In genomic region chr5:160441352-160441781, GRCh38 we compare ENCODE assay signal across 14 cellular contexts. TPM values are rescaled to one million over a fixed set of nuclear protein-coding genes. Genes with fewer than 3 reads are reported as not detected.
A peak's percentile ranks its signal among the peaks of the same experiment; 100 is the strongest.
DNase-seq lines count a peak whose midpoint lies in the region; ATAC-seq lines count a peak whose summit lies in the region.
"Had no signal": no experiment of that assay in that cellular context is flagged by ENCODE, and none has a peak within 500 bp of the region (broad histone marks: within the 10 kb centered on the region; RNA-seq: fewer than 3 reads in every experiment).

No MANE protein-coding gene starts in this region.

- no peak overlapping the region for H3K4me3 Mint-ChIP-seq in activated T-cell treated with anti-CD3 and anti-CD28 coated beads, Interleukin-2, amount 50 U/mL, for 72 hours
- H3K4me3 Mint-ChIP-seq: activated B cell treated with CpG ODN at 0.5 μM for 24 hours; memory B cell; stimulated activated memory B cell treated with anti-CD40 and anti-IgM and Interleukin-4, amounts not matched to agents 10 μg/mL and 1 μg/mL and 100 μg/mL, for 72 hours had no signal

- H3K27me3 Mint-ChIP-seq in activated T-cell treated with anti-CD3 and anti-CD28 coated beads, Interleukin-2, amount 50 U/mL, for 72 hours (ENCODE audit: low read depth) = no peaks in the 10 kb centered on the region
- H3K27me3 Mint-ChIP-seq: activated B cell treated with CpG ODN at 0.5 μM for 24 hours; memory B cell; stimulated activated memory B cell treated with anti-CD40 and anti-IgM and Interleukin-4, amounts not matched to agents 10 μg/mL and 1 μg/mL and 100 μg/mL, for 72 hours had no signal

- no peak overlapping the region for H3K27ac Mint-ChIP-seq in activated T-cell treated with anti-CD3 and anti-CD28 coated beads, Interleukin-2, amount 50 U/mL, for 72 hours
- H3K27ac Mint-ChIP-seq: activated B cell treated with CpG ODN at 0.5 μM for 24 hours, memory B cell had no signal

- in situ Hi-C loops in SK-MEL-5 (cut with HindIII; ENCODE audit: low pct_unique_long_range_greater_than_20kb, low sequenced_read_pairs) = no loop called here

- DNase-seq in GF-D8 (lab: John Stamatoyannopoulos, UW) = peak; percentile 44
- peak; percentile 16 for DNase-seq in SK-MEL-5 (ENCODE audit: low read depth, low spot score)
- no peak for DNase-seq in activated T-cell treated with anti-CD3 and anti-CD28 coated beads, Interleukin-2, amount 50 U/mL, for 72 hours
- no peak for DNase-seq in AG20443 (ENCODE audit: low spot score)
- DNase-seq in effector CD8-positive, alpha-beta T cell (lab: John Stamatoyannopoulos, UW) = no peak
- DNase-seq: activated B cell treated with CpG ODN at 0.5 μM for 24 hours; activated gamma-delta T cell treated with Interleukin-2 at 50 U/mL for 16 hours; central memory CD4-positive, alpha-beta T cell; pancreas had no signal

- no peaks in the 10 kb centered on the region for H3K9me3 Mint-ChIP-seq in activated T-cell treated with anti-CD3 and anti-CD28 coated beads, Interleukin-2, amount 50 U/mL, for 72 hours
- H3K9me3 Mint-ChIP-seq: activated B cell treated with CpG ODN at 0.5 μM for 24 hours; memory B cell; stimulated activated memory B cell treated with anti-CD40 and anti-IgM and Interleukin-4, amounts not matched to agents 10 μg/mL and 1 μg/mL and 100 μg/mL, for 72 hours had no signal

- ATAC-seq in GM19043 (IDR thresholded peaks at IDR 0.05; ENCODE audit: low read depth, unreplicated experiment) (peak; percentile 18), HG02870 (IDR thresholded peaks at IDR 0.05; ENCODE audit: unreplicated experiment) (peak; percentile 27)
- ATAC-seq in activated T-cell treated with anti-CD3 and anti-CD28 coated beads, Interleukin-2, amount 50 U/mL, for 72 hours (replicated peaks in 1 of 2) = no peak
- ATAC-seq in activated CD4-positive, CD25-positive, alpha-beta regulatory T cell treated with anti-CD3 and anti-CD28 coated beads, Interleukin-2, amount 50 U/mL, for 24 hours = no peak
- ATAC-seq: pancreas; stimulated activated memory B cell treated with anti-CD40 and anti-IgM and Interleukin-4, amounts not matched to agents 10 μg/mL and 1 μg/mL and 100 μg/mL, for 72 hours had no signal

- no peaks in the 10 kb centered on the region for H3K36me3 Mint-ChIP-seq in activated T-cell treated with anti-CD3 and anti-CD28 coated beads, Interleukin-2, amount 50 U/mL, for 72 hours (ENCODE audit: insufficient read depth in 2 of 2)
- H3K36me3 Mint-ChIP-seq: memory B cell; stimulated activated memory B cell treated with anti-CD40 and anti-IgM and Interleukin-4, amounts not matched to agents 10 μg/mL and 1 μg/mL and 100 μg/mL, for 72 hours had no signal

- H3K4me1 Mint-ChIP-seq in activated T-cell treated with anti-CD3 and anti-CD28 coated beads, Interleukin-2, amount 50 U/mL, for 72 hours (ENCODE audit: low read depth) = peaks cover 48% of the 10 kb centered on the region

RNA-seq across cellular contexts. Expression of gene PTTG1, which starts 19.7 kb away (rescaled TPM):
- 238 and 294 TPM in 2 replicates for total RNA-seq in SK-MEL-5 (2014; rRNA removed; shearing (Covaris generic))
- polyA plus RNA-seq in SK-MEL-5 (2015; cell fraction: cytosol; rRNA removed) = 277 and 486 TPM in 2 replicates
- polyA plus RNA-seq in SK-MEL-5 (2015; cell fraction: nucleus; rRNA removed) = 132 and 221 TPM in 2 replicates
- 100 to 1,000 TPM; 112 to 137 TPM for total RNA-seq in activated T-cell treated with anti-CD3 and anti-CD28 coated beads, Interleukin-2, amount 50 U/mL, for 72 hours

RNA-seq across cellular contexts. Expression of gene SLU7, which starts 22.5 kb away (rescaled TPM):
- total RNA-seq in SK-MEL-5 (2014; rRNA removed; shearing (Covaris generic)) = 66.9 and 70.7 TPM in 2 replicates
- 59.7 and 70.1 TPM in 2 replicates for polyA plus RNA-seq in SK-MEL-5 (2015; cell fraction: cytosol; rRNA removed)
- polyA plus RNA-seq in SK-MEL-5 (2015; cell fraction: nucleus; rRNA removed) = 32.4 and 33.6 TPM in 2 replicates
- total RNA-seq in activated T-cell treated with anti-CD3 and anti-CD28 coated beads, Interleukin-2, amount 50 U/mL, for 72 hours = 10 to 100 TPM; 50.9 to 55.7 TPM

RNA-seq across cellular contexts. Expression of gene FAM200C, which starts 41.5 kb away (rescaled TPM):
- 7.7 and 8.1 TPM in 2 replicates for total RNA-seq in SK-MEL-5 (2014; rRNA removed; shearing (Covaris generic))
- polyA plus RNA-seq in SK-MEL-5 (2015; cell fraction: cytosol; rRNA removed) = 2.9 and 5.1 TPM in 2 replicates
- 9.9 and 14.7 TPM in 2 replicates for polyA plus RNA-seq in SK-MEL-5 (2015; cell fraction: nucleus; rRNA removed)
- under 1 TPM; 0.46 to 0.89 TPM for total RNA-seq in activated T-cell treated with anti-CD3 and anti-CD28 coated beads, Interleukin-2, amount 50 U/mL, for 72 hours

Comparison
In these comparisons a context has a peak if more than half of its experiments do, and no peak if none do; other contexts are left out.
1. DNase-seq: peak in GF-D8 (single experiment) and SK-MEL-5 (single experiment); none in activated T-cell treated with anti-CD3 and anti-CD28 coated beads, Interleukin-2, amount 50 U/mL, for 72 hours (0 of 2), AG20443 (single experiment) and effector CD8-positive, alpha-beta T cell (single experiment).
2. ATAC-seq: peak in GM19043 (single experiment) and HG02870 (single experiment); none in activated T-cell treated with anti-CD3 and anti-CD28 coated beads, Interleukin-2, amount 50 U/mL, for 72 hours (0 of 2) and activated CD4-positive, CD25-positive, alpha-beta regulatory T cell treated with anti-CD3 and anti-CD28 coated beads, Interleukin-2, amount 50 U/mL, for 24 hours (0 of 2).